8 cellular contexts compared by ENCODE assay signal in the genomic region with DNA sequence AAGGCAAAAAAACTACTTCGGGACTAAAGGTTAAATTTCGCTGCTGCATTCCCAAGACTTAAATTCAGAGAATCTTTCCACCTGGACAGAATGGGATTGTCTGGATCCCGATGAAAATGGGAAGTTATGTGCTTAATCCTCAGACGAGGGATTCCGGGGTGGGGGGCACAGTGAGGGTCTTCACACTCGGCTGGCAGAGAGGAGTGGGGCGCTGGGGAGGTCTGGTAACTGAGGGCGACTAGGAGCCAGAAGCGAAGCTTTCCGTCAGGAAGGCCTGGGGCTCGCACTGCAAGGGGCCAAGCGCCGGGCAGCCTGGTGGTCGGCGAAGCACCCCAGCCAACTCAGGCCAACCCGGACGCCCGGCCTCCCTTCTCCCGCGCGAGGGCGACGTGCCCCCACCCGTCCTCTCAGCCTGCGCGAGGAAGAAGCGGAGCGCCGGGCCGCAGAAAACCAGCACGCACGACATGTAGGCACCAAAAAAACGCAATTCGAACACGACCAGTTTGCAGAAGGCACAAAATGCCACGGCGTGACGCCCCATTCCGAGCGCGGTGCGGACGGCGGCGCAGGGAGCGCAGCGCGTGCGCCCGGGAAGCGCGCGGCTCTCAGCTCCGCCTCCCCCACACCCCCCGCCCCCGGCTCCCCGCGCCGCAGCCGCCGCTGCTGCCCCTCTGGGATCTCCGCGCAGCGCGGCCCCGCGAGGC.
A peak's percentile ranks its signal among the peaks of the same experiment; 100 is the strongest.
DNase-seq lines count a peak whose midpoint lies in the region; ATAC-seq, FAIRE-seq and TF ChIP-seq lines count a peak whose summit lies in the region.

No MANE protein-coding gene starts in this region.

- peak overlapping the region; percentile 87 for H3K9ac ChIP-seq in BLaER1

- peak in 1 of 3 donors; percentile 12 for TF ChIP-seq POLR2A in spleen (IDR thresholded peaks at IDR 0.05)

- no peaks in the 10 kb centered on the region for H3K9me3 ChIP-seq in BLaER1
- H3K9me3 ChIP-seq in spleen, result no peaks in the 10 kb centered on the region

- H3K27me3 ChIP-seq in BLaER1 (no peaks in the 10 kb centered on the region), brain microvascular endothelial cell (replicated peaks) (no peaks in the 10 kb centered on the region), spleen (replicated peaks in 1 of 7) (no peaks in the 10 kb centered on the region)

- no peaks in the 10 kb centered on the region for H3K9me3 Mint-ChIP-seq in immature natural killer cell

- TF ChIP-seq CTCF in brain microvascular endothelial cell (IDR thresholded peaks at IDR 0.05; ENCODE audit: low read depth, low read length, missing control alignments) (peak; percentile 34), spleen (IDR thresholded peaks at IDR 0.05 in 8 of 11, conservative IDR thresholded peaks at IDR 0.05 in 3 of 11) (peak in 7 of 11 experiments; percentile 13 to 49 (median 24))

- H3K4me1 Mint-ChIP-seq in immature natural killer cell, result peaks cover 44 to 51% of the 10 kb centered on the region in 2 donors

- no peaks in the 10 kb centered on the region for H4K20me1 ChIP-seq in BLaER1

- peak; percentile 33 for ATAC-seq in HG02884 (IDR thresholded peaks at IDR 0.05; ENCODE audit: unreplicated experiment)

- peak overlapping the region; percentile 77 for H3K4me3 ChIP-seq in BLaER1
- peak overlapping the region; percentile 74 for H3K4me3 ChIP-seq in brain microvascular endothelial cell (ENCODE audit: low read depth, low read length)
- H3K4me3 ChIP-seq in spleen, result peak overlapping the region; percentile 43 to 94 (median 82)

- H3K27me3 Mint-ChIP-seq in immature natural killer cell (ENCODE audit: low read depth in 3 of 3), result peaks cover 7 to 16% (median 11%) of the 10 kb centered on the region in 3 donors

- no peak for FAIRE-seq in GM18507 (lab: Jason Lieb, UNC)

- intact Hi-C loops in spleen (cut with DNase I; ENCODE audit: low total_unique reads), result loop anchor here (5.0 kb wide), 1 partner anchor 185 kb away; no protein-coding TSS in a partner anchor

- H3K36me3 ChIP-seq in BLaER1 (no peaks in the 10 kb centered on the region; the same call in 1 of the 2 replicates), brain microvascular endothelial cell (replicated peaks) (no peaks in the 10 kb centered on the region), spleen (peaks cover 0 to 5% (median 0%) of the 10 kb centered on the region in 6 donors)

- H3K4me3 Mint-ChIP-seq in immature natural killer cell, result peak overlapping the region; percentile 85 to 96 (median 91)

- H3K27ac Mint-ChIP-seq in immature natural killer cell, result peak overlapping the region; percentile 90 to 95 (median 94)

- in situ Hi-C loops in brain microvascular endothelial cell (cut with HindIII; ENCODE audit: low pct_ligation_motif_present, low sequenced_read_pairs), result no loop called here

- H3K4me1 ChIP-seq in BLaER1 (peaks cover 21% of the 10 kb centered on the region), spleen (peaks cover 6 to 57% (median 27%) of the 10 kb centered on the region in 6 donors)

- peak overlapping the region; percentile 92 for H3K4me2 ChIP-seq in BLaER1

- 0% methylated on average over 11 to 58 of the region's 67 CpGs for WGBS in spleen, 5 donors

- H3K27ac ChIP-seq in BLaER1 (peak overlapping the region; percentile 85), brain microvascular endothelial cell (peak overlapping the region; percentile 60), spleen (peak overlapping the region; percentile 69 to 96 (median 94))

- DNase-seq in GM18507 (ENCODE audit: extremely low spot score, insufficient read length, low read depth), result peak; percentile 20
- peak; percentile 65 for DNase-seq in NCI-H510A treated with DMSO at 0.1 percent for 48 hours (lab: John Stamatoyannopoulos, UW)
- peak; percentile 44 for DNase-seq in brain microvascular endothelial cell
- no peak for DNase-seq in immature natural killer cell
- peak; percentile 95 for DNase-seq in spleen
- no peak for DNase-seq in COLO668 (lab: John Stamatoyannopoulos, UW; ENCODE audit: unreplicated experiment)

- H3K36me3 Mint-ChIP-seq in immature natural killer cell, result peaks cover 0 to 4% (median 0%) of the 10 kb centered on the region in 3 donors

Comparison
In these comparisons a context has a peak if more than half of its experiments do, and no peak if none do; other contexts are left out.
1. DNase-seq: peak in GM18507 (single experiment), NCI-H510A treated with DMSO at 0.1 percent for 48 hours (single experiment), brain microvascular endothelial cell (single experiment) and spleen (single experiment); none in immature natural killer cell (0 of 3) and COLO668 (single experiment).
2. Peak in every context shown above with its lines, with median percentiles within 50 percentile points of each other: H3K27ac ChIP-seq and H3K4me3 ChIP-seq.